8 cellular contexts compared by ENCODE assay signal in the genomic region with DNA sequence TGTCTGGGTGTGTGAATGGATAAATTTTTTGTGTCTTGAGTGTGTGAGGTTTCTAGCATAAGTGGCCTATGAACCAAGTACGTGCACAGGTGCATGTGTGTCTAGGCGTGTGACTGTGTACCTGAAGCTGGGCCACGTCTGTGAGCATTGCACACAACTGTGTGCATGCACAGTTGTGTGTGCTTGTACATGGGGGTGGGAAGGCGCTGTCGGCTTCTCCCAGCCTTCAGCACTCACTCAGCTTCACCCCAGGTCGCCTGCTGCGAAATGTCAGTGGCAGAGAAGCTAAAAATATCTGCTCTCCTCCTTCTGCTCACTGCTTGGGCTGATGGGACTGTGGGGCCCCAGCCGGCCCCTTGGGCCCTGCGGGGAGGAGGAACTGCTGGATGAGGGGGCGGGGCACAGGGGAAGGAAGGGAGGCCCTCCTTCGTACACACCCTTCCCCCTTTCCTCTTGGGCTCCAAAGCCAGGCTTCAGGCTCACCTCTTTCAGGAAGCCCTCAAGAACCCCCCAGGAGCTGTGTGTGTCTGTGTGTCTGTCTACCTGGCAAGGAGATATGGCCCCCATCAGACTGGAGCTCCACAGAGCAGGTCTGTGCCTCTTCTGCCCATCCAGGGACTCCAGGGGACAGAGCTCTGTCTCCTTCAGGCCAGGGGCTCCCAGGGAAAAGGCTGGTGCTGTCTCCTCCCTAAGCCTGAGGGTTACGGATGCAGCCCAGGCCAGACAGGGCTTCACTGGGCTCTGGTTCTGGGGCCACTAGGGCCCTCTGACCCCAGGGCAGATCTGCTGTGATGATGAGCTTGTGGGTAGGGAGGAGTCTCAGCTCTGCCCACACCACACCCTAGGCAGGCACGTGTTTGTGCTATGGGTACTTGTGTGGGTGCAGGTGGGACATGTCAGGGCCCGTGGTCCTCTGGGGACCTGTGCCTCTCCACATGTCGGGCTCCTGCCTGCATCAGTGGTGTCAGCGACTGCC. TPM values are rescaled to one million over a fixed set of nuclear protein-coding genes. Genes with fewer than 3 reads are reported as not detected.
A peak's percentile ranks its signal among the peaks of the same experiment; 100 is the strongest.
DNase-seq lines count a peak whose midpoint lies in the region; ATAC-seq and TF ChIP-seq lines count a peak whose summit lies in the region.

No MANE protein-coding gene starts in this region.

- no peak overlapping the region for H3K23ac ChIP-seq in H9 (ENCODE audit: insufficient read length, low read depth, low read length)

- H4K20me1 ChIP-seq in DND-41 (ENCODE audit: insufficient read depth, low read length) (no peaks in the 10 kb centered on the region), H9 (ENCODE audit: control insufficient read depth, insufficient read depth, insufficient read length) (no peaks in the 10 kb centered on the region), fibroblast of lung (ENCODE audit: control insufficient read depth, extremely low read depth, insufficient read depth, low read length) (no peaks in the 10 kb centered on the region)

- H2BK12ac ChIP-seq in H9 (ENCODE audit: insufficient read length, low read depth, low read length) = peak overlapping the region; percentile 38

- no peak overlapping the region for H4K91ac ChIP-seq in H9 (ENCODE audit: insufficient read length, low read depth, low read length)

- H3K4me2 ChIP-seq in DND-41 (ENCODE audit: insufficient read depth, low read length) (0 out of 2 replicates have a peak overlapping the region, but pooled peaks have one; percentile 10), H9 (ENCODE audit: insufficient read depth, insufficient read length, low read length) (peak overlapping the region; percentile 4), fibroblast of lung (ENCODE audit: extremely low read depth, insufficient read depth, low read length) (peak overlapping the region; percentile 66)

- no peaks in the 10 kb centered on the region for H3K79me1 ChIP-seq in H9 (ENCODE audit: insufficient read depth, low read depth, low read length, poor library complexity, severe bottlenecking)

- H3K4me1 Mint-ChIP-seq in H9 = peaks cover 60 to 62% of the 10 kb centered on the region in 2 experiments

- no peaks in the 10 kb centered on the region for H3K79me2 ChIP-seq in DND-41 (ENCODE audit: insufficient read depth, low read length)
- no peaks in the 10 kb centered on the region for H3K79me2 ChIP-seq in H9 (ENCODE audit: insufficient read depth, low read length)
- H3K79me2 ChIP-seq in fibroblast of lung (ENCODE audit: control insufficient read depth, insufficient read depth, low read length) = no peaks in the 10 kb centered on the region

- H3K27ac ChIP-seq in DND-41 (ENCODE audit: low read length) (no peak overlapping the region), H9 (ENCODE audit: insufficient read length, low read depth, low read length) (no peak overlapping the region), fibroblast of lung (ENCODE audit: insufficient read depth, low read length) (peak overlapping the region; percentile 52), neutrophil (peak overlapping the region; percentile 48), aorta (ENCODE audit: low read depth in 1 of 2, low read length in 2 of 2) (peak overlapping the region in 1 of 2 donors; percentile 32)

- H3K27me3 Mint-ChIP-seq in H9 (ENCODE audit: low read depth) = peaks cover 6% of the 10 kb centered on the region; the same call in 1 of the 2 replicates

- H3K4ac ChIP-seq in H9 (ENCODE audit: low read depth, low read length) = no peak overlapping the region

- H3K56ac ChIP-seq in H9 (ENCODE audit: insufficient read length, low read depth, low read length) = no peak overlapping the region

- H2BK20ac ChIP-seq in H9 (ENCODE audit: low read depth, low read length, poor library complexity, severe bottlenecking) = no peak overlapping the region

- no peaks in the 10 kb centered on the region; a peak in 2 of 5 replicates for H3K9me3 Mint-ChIP-seq in H9

- intact Hi-C loops in aorta (cut with DNase I) = no loop called here

- H2BK15ac ChIP-seq in H9 (ENCODE audit: low read depth, low read length) = no peak overlapping the region

- H4K5ac ChIP-seq in H9 (ENCODE audit: insufficient read length, low read depth, low read length) = no peak overlapping the region

- H3K14ac ChIP-seq in H9 (ENCODE audit: insufficient read depth, low read length) = peak overlapping the region; percentile 52; the same call in 1 of the 2 replicates

- ATAC-seq in DND-41 (ENCODE audit: insufficient read depth, low read depth) (peak; percentile 80), aorta (ENCODE audit: low FRiP score) (peak; percentile 44), HG03025 (IDR thresholded peaks at IDR 0.05; ENCODE audit: low FRiP score, unreplicated experiment) (no peak)

- no peaks in the 10 kb centered on the region; a peak in 1 of 7 replicates for H3K36me3 Mint-ChIP-seq in H9 (ENCODE audit: insufficient read depth in 1 of 3, low read depth in 3 of 3)

- peak overlapping the region in 1 of 3 experiments; percentile 85; a peak in 1 of 7 replicates for H3K27ac Mint-ChIP-seq in H9

- peak overlapping the region; percentile 60 to 77 for H3K4me3 Mint-ChIP-seq in H9

- H3K4me3 ChIP-seq in DND-41 (ENCODE audit: low read depth in 1 of 2, low read length in 2 of 2) (no peak overlapping the region), fibroblast of lung (replicated peaks in 1 of 4; ENCODE audit: control extremely low read depth in 1 of 4, insufficient read depth in 1 of 4, low read depth in 3 of 4, low read length in 4 of 4) (peak overlapping the region in 2 of 4 experiments; percentile 36 to 53), neutrophil (ENCODE audit: low read depth in 1 of 2, low read length in 1 of 2) (peak overlapping the region in 1 of 2 experiments; percentile 5), aorta (ENCODE audit: low read length in 2 of 2) (no peak overlapping the region)

- no peak overlapping the region for H2BK120ac ChIP-seq in H9 (ENCODE audit: low read depth, low read length, poor library complexity, severe bottlenecking)

- no peaks in the 10 kb centered on the region for H3K36me3 ChIP-seq in DND-41 (ENCODE audit: insufficient read depth, low read length)
- H3K36me3 ChIP-seq in fibroblast of lung (ENCODE audit: control insufficient read depth, insufficient read depth, low read length) = peaks cover 1% of the 10 kb centered on the region
- H3K36me3 ChIP-seq in neutrophil = no peaks in the 10 kb centered on the region
- no peaks in the 10 kb centered on the region for H3K36me3 ChIP-seq in aorta (ENCODE audit: control insufficient read depth in 1 of 2, insufficient read depth in 2 of 2, low read length in 1 of 2)

- no peaks in the 10 kb centered on the region for H3K9me3 ChIP-seq in DND-41 (ENCODE audit: insufficient read depth, low read length, severe bottlenecking)
- no peaks in the 10 kb centered on the region for H3K9me3 ChIP-seq in H9 (ENCODE audit: control insufficient read depth, low read depth, low read length)
- no peaks in the 10 kb centered on the region for H3K9me3 ChIP-seq in fibroblast of lung (ENCODE audit: control insufficient read depth, insufficient read depth, low read depth, low read length)
- no peaks in the 10 kb centered on the region for H3K9me3 ChIP-seq in neutrophil
- no peaks in the 10 kb centered on the region for H3K9me3 ChIP-seq in aorta (ENCODE audit: control insufficient read depth, low read length)

- no peak overlapping the region for H2AFZ ChIP-seq in DND-41 (ENCODE audit: low read depth, low read length)
- no peak overlapping the region for H2AFZ ChIP-seq in H9 (ENCODE audit: low read length)
- no peak overlapping the region for H2AFZ ChIP-seq in fibroblast of lung (ENCODE audit: low read length)

- no peak overlapping the region for H4K8ac ChIP-seq in H9 (replicated peaks; ENCODE audit: insufficient read length, low read depth, low read length)

- H2AK5ac ChIP-seq in H9 (ENCODE audit: insufficient read length, low read length) = no peak overlapping the region

- peaks cover 9% of the 10 kb centered on the region for H3K23me2 ChIP-seq in H9 (ENCODE audit: insufficient read length, low read depth, low read length, poor library complexity, severe bottlenecking)

- WGBS in H9 (ENCODE audit: extremely low coverage, insufficient read length, low lambda C conversion rate) = no CpG with 5 or more reads among the region's 16 CpGs
- 30 to 32% methylated on average over 15 to 16 of the region's 16 CpGs for WGBS in aorta, 2 donors

- H3K27me3 ChIP-seq in DND-41 (ENCODE audit: insufficient read depth, low read length, poor library complexity) (no peaks in the 10 kb centered on the region), H9 (ENCODE audit: insufficient read depth, low read length) (no peaks in the 10 kb centered on the region), fibroblast of lung (ENCODE audit: control insufficient read depth, insufficient read depth, low read length) (no peaks in the 10 kb centered on the region), neutrophil (peaks cover 53% of the 10 kb centered on the region), aorta (ENCODE audit: control insufficient read depth in 1 of 2, insufficient read depth in 2 of 2, low read length in 1 of 2) (no peaks in the 10 kb centered on the region)

- DNase-seq in DND-41 = peak; percentile 73
- peak; percentile 83 for DNase-seq in H9
- DNase-seq in NCI-H510A (lab: John Stamatoyannopoulos, UW) = peak; percentile 83
- DNase-seq in activated CD8-positive, alpha-beta memory T cell treated with anti-CD3 and anti-CD28 coated beads, Interleukin-2, amount 50 U/mL, for 48 hours = peak; percentile 77
- DNase-seq in fibroblast of lung (ENCODE audit: low read depth in 2 of 2) = peak in 1 of 2 donors; percentile 82
- peak in 1 of 2 donors; percentile 86 for DNase-seq in aorta

- H3K18ac ChIP-seq in H9 (ENCODE audit: insufficient read length, low read depth, low read length) = peak overlapping the region; percentile 29

- H3K9ac ChIP-seq in DND-41 (ENCODE audit: low read depth, low read length) (no peak overlapping the region), H9 (ENCODE audit: extremely low read depth, insufficient read length, low read length) (no peak overlapping the region), fibroblast of lung (ENCODE audit: insufficient read depth, low read length) (peak overlapping the region; percentile 59)

- H3T11ph ChIP-seq in H9 (ENCODE audit: low read length) = no peak overlapping the region

- TF ChIP-seq CTCF in DND-41 (IDR thresholded peaks at IDR 0.05; ENCODE audit: borderline replicate concordance, extremely low read depth, low read length, poor library complexity, severe bottlenecking) (no peak), H9 (conservative IDR thresholded peaks at IDR 0.05) (no peak), fibroblast of lung (conservative IDR thresholded peaks at IDR 0.05 in 1 of 2, IDR thresholded peaks at IDR 0.05 in 1 of 2; ENCODE audit: low read depth in 1 of 2, low read length in 2 of 2) (no peak), neutrophil (IDR thresholded peaks at IDR 0.05) (no peak)

- H3K4me1 ChIP-seq in DND-41 (ENCODE audit: insufficient read depth, low read length) = peaks cover 16% of the 10 kb centered on the region
- peaks cover 12% of the 10 kb centered on the region for H3K4me1 ChIP-seq in H9 (ENCODE audit: insufficient read depth, low read length)
- H3K4me1 ChIP-seq in fibroblast of lung (ENCODE audit: control insufficient read depth, extremely low read depth, insufficient read depth, low read length) = peaks cover 77% of the 10 kb centered on the region
- peaks cover 37 to 38% of the 10 kb centered on the region in 2 experiments for H3K4me1 ChIP-seq in neutrophil (ENCODE audit: control insufficient read depth in 1 of 2, insufficient read depth in 1 of 2, low read depth in 1 of 2, low read length in 1 of 2)
- no peaks in the 10 kb centered on the region for H3K4me1 ChIP-seq in aorta (ENCODE audit: control insufficient read depth in 1 of 2, insufficient read depth in 2 of 2, low read length in 2 of 2)

- H2BK5ac ChIP-seq in H9 (ENCODE audit: insufficient read length, low read length) = no peak overlapping the region

RNA-seq across cellular contexts. Expression of gene WASF2, which starts 35.6 kb away (rescaled TPM):
- total RNA-seq in H9 (2021) (65.9 and 69.2 TPM in 2 replicates), fibroblast of lung (16.7 and 26.3 TPM in 2 replicates), aorta (100 to 1,000 TPM; 155 to 164 TPM)
- polyA plus RNA-seq in fibroblast of lung (55.5 and 66.9 TPM in 2 replicates), aorta (10 to 100 TPM; 27.2 to 47.4 TPM)
- 57.3 and 72.1 TPM in 2 replicates for polyA plus RNA-seq in fibroblast of lung (2012)
- 183 and 186 TPM in 2 replicates for polyA minus RNA-seq in fibroblast of lung (ENCODE audit: low replicate concordance)

Comparison
In these comparisons a context has a peak if more than half of its experiments do, and no peak if none do; other contexts are left out.
1. H3K27ac ChIP-seq: peak in fibroblast of lung (single experiment) and neutrophil (single experiment); none in DND-41 (single experiment) and H9 (single experiment).
2. H3K4me2 ChIP-seq: peak in every context shown above with its lines; median percentile 66 in fibroblast of lung; 10 in DND-41; 4 in H9.